Comparison of ENCODE assay signal across 8 cellular contexts in genomic region chr19:6476155-6476895, GRCh38. TPM values are rescaled to one million over a fixed set of nuclear protein-coding genes. Genes with fewer than 3 reads are reported as not detected.
DNase-seq lines count a peak whose midpoint lies in the region; ATAC-seq, FAIRE-seq and TF ChIP-seq lines count a peak whose summit lies in the region.

No MANE protein-coding gene starts in this region.

- H3K27me3 ChIP-seq in thyroid gland = peaks cover 14% of the 10 kb centered on the region

- H3K9me3 ChIP-seq in thyroid gland = no peaks in the 10 kb centered on the region

- no peak for TF ChIP-seq CTCF in nephron progenitor cell (IDR thresholded peaks at IDR 0.05)
- TF ChIP-seq CTCF in thyroid gland (IDR thresholded peaks at IDR 0.05) = no peak

- H3K27ac ChIP-seq in thyroid gland = no peak overlapping the region

- peak; percentile 98 for FAIRE-seq in G401.6 (lab: Jason Lieb, UNC)

- peaks cover 64% of the 10 kb centered on the region for H3K27me3 Mint-ChIP-seq in nephron progenitor cell (ENCODE audit: low read depth, poor library complexity)

- DNase-seq in NCI-H82 treated with DMSO at 0.1 percent for 48 hours (lab: John Stamatoyannopoulos, UW; ENCODE audit: unreplicated experiment) = peak; percentile 57
- DNase-seq in activated T-helper 1 cell treated with Interleukin-2 at 50 U/mL for 16 hours (ENCODE audit: low read depth) = peak; percentile 31
- peak; percentile 9 for DNase-seq in fibroblast of the conjunctiva (ENCODE audit: low read depth)
- DNase-seq in nephron progenitor cell = peak; percentile 99
- DNase-seq in thyroid gland = peak; percentile 29 to 38
- no peak for DNase-seq in NCI-H187 (lab: John Stamatoyannopoulos, UW)

- no peak for TF ChIP-seq POLR2A in thyroid gland (IDR thresholded peaks at IDR 0.05)

- no peaks in the 10 kb centered on the region for H3K36me3 ChIP-seq in thyroid gland

- H3K4me1 Mint-ChIP-seq in nephron progenitor cell = peaks cover 5% of the 10 kb centered on the region

- no peak overlapping the region for H3K27ac Mint-ChIP-seq in nephron progenitor cell

- H3K4me1 ChIP-seq in thyroid gland = peaks cover 8 to 16% of the 10 kb centered on the region in 2 donors

- peak overlapping the region; percentile 74 for H3K4me3 Mint-ChIP-seq in nephron progenitor cell

- 2 to 3% methylated on average over 10 to 13 of the region's 33 CpGs for WGBS in thyroid gland, 2 donors

- H3K9me3 Mint-ChIP-seq in nephron progenitor cell = no peaks in the 10 kb centered on the region

- intact Hi-C loops in thyroid gland (cut with DNase I) = no loop called here

- no peak for ATAC-seq in GM18858 (IDR thresholded peaks at IDR 0.05; ENCODE audit: unreplicated experiment)

- no peaks in the 10 kb centered on the region for H3K36me3 Mint-ChIP-seq in nephron progenitor cell (ENCODE audit: low read depth)

- no peak overlapping the region for H3K4me3 ChIP-seq in thyroid gland (replicated peaks in 1 of 3)

RNA-seq across cellular contexts. Expression of gene DENND1C, which starts 5.3 kb away (rescaled TPM):
- total RNA-seq in thyroid gland = 1 to 10 TPM in 3 of 4 donors, not detected in 1; 1.3 to 2.1 (median 1.8) TPM

RNA-seq across cellular contexts. Expression of gene CRB3, which starts 12.3 kb away (rescaled TPM):
- total RNA-seq in thyroid gland = 10 to 100 TPM; 21.0 to 65.2 (median 45.3) TPM

RNA-seq across cellular contexts. Expression of gene SLC25A23, which starts 16.7 kb away (rescaled TPM):
- total RNA-seq in thyroid gland = 100 to 1,000 TPM in 3 of 4 donors, 10 to 100 TPM in 1; 75.2 to 214 (median 152) TPM

RNA-seq across cellular contexts. Expression of gene TUBB4A, which starts 25.8 kb away (rescaled TPM):
- under 1 TPM in 3 of 4 donors, not detected in 1; 0.22 to 0.67 (median 0.59) TPM for total RNA-seq in thyroid gland

RNA-seq across cellular contexts. Expression of gene SLC25A41, which starts 42.8 kb away (rescaled TPM):
- under 1 TPM in 1 of 4 donors, not detected in 3; 0.33 TPM for total RNA-seq in thyroid gland

Comparison
In these comparisons a context has a peak if more than half of its experiments do, and no peak if none do; other contexts are left out.
1. DNase-seq: peak in NCI-H82 treated with DMSO at 0.1 percent for 48 hours (single experiment), activated T-helper 1 cell treated with Interleukin-2 at 50 U/mL for 16 hours (single experiment), fibroblast of the conjunctiva (single experiment), nephron progenitor cell (single experiment) and thyroid gland (2 of 2); none in NCI-H187 (0 of 2).